1 cellular context compared by ENCODE assay signal in genomic region chr15:94040523-94041248, GRCh38.
TF ChIP-seq lines count a peak whose summit lies in the region.

No MANE protein-coding gene starts in this region.

TF ChIP-seq in A549, 52 proteins besides CTCF, POLR2A, EP300 and RAD21 (continued from another document):
- TF ChIP-seq USF2 (IDR thresholded peaks at IDR 0.05) (no peak), RCOR1 (IDR thresholded peaks at IDR 0.05; ENCODE audit: low read depth, low read length) (no peak)
- TF ChIP-seq, protein P1, sequence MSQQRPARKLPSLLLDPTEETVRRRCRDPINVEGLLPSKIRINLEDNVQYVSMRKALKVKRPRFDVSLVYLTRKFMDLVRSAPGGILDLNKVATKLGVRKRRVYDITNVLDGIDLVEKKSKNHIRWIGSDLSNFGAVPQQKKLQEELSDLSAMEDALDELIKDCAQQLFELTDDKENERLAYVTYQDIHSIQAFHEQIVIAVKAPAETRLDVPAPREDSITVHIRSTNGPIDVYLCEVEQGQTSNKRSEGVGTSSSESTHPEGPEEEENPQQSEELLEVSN (IDR thresholded peaks at IDR 0.05; ENCODE audit: borderline replicate concordance, low read depth) = no peak
